In the genomic region with DNA sequence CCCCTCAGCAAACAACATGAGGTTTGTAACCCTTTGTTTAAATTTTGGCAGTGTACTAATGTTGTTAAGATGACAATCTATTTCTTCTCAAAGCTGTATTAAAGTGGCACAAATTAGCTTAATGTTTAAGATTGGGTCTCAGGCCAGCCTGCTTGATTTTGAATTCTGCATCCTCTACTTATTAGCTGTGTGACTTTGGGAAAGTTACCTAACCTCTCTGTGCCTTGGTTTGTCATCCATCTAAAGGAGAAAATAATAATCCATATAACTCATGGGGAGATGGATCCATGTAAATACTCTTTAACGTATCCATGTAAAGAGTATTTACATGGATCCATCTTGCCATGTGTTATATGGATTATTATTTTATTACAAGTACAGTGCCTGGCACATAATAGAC, we compare ENCODE assay signal across 2 cellular contexts.
TF ChIP-seq lines count a peak whose summit lies in the region.

No MANE protein-coding gene starts in this region.

TF ChIP-seq in HepG2, 621 proteins besides CTCF, POLR2A, EP300 and RAD21:
- TF ChIP-seq, protein P1, sequence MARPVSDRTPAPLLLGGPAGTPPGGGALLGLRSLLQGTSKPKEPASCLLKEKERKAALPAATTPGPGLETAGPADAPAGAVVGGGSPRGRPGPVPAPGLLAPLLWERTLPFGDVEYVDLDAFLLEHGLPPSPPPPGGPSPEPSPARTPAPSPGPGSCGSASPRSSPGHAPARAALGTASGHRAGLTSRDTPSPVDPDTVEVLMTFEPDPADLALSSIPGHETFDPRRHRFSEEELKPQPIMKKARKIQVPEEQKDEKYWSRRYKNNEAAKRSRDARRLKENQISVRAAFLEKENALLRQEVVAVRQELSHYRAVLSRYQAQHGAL (CRISPR knock-in tag; IDR thresholded peaks at IDR 0.05; ENCODE audit: not compliant biosample characterization): no peak
- TF ChIP-seq KLF16 (CRISPR knock-in tag; IDR thresholded peaks at IDR 0.05): no peak
- peak; percentile 29; the same call in 1 of the 2 replicates for TF ChIP-seq ZNF768 (CRISPR knock-in tag; IDR thresholded peaks at IDR 0.05)
- no peak for TF ChIP-seq XRCC5 (optimal IDR thresholded peaks at IDR 0.05; ENCODE audit: low read length)
- no peak for TF ChIP-seq LCORL (IDR thresholded peaks at IDR 0.05)
- TF ChIP-seq LCORL (CRISPR knock-in tag; IDR thresholded peaks at IDR 0.05): no peak
- no peak for TF ChIP-seq ZNF256 (CRISPR knock-in tag; conservative IDR thresholded peaks at IDR 0.05)
- TF ChIP-seq CEBPG (CRISPR knock-in tag; IDR thresholded peaks at IDR 0.05): no peak
- TF ChIP-seq, protein P2, sequence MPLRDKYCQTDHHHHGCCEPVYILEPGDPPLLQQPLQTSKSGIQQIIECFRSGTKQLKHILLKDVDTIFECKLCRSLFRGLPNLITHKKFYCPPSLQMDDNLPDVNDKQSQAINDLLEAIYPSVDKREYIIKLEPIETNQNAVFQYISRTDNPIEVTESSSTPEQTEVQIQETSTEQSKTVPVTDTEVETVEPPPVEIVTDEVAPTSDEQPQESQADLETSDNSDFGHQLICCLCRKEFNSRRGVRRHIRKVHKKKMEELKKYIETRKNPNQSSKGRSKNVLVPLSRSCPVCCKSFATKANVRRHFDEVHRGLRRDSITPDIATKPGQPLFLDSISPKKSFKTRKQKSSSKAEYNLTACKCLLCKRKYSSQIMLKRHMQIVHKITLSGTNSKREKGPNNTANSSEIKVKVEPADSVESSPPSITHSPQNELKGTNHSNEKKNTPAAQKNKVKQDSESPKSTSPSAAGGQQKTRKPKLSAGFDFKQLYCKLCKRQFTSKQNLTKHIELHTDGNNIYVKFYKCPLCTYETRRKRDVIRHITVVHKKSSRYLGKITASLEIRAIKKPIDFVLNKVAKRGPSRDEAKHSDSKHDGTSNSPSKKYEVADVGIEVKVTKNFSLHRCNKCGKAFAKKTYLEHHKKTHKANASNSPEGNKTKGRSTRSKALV (CRISPR knock-in tag; IDR thresholded peaks at IDR 0.05): no peak

TF ChIP-seq in K562, 482 proteins besides CTCF, POLR2A, EP300 and RAD21:
- TF ChIP-seq SMARCA4 (IDR thresholded peaks at IDR 0.05): no peak
- peak; percentile 94 for TF ChIP-seq RBM25 (IDR thresholded peaks at IDR 0.05; ENCODE audit: low read depth, low read length, severe bottlenecking)
- no peak for TF ChIP-seq HDAC8 (tag; IDR thresholded peaks at IDR 0.05)
- TF ChIP-seq ZFP36 (IDR thresholded peaks at IDR 0.05; ENCODE audit: low read depth, low read length, partially characterized antibody): peak; percentile 62
- no peak for TF ChIP-seq TARDBP (IDR thresholded peaks at IDR 0.05)
- TF ChIP-seq, protein P3, sequence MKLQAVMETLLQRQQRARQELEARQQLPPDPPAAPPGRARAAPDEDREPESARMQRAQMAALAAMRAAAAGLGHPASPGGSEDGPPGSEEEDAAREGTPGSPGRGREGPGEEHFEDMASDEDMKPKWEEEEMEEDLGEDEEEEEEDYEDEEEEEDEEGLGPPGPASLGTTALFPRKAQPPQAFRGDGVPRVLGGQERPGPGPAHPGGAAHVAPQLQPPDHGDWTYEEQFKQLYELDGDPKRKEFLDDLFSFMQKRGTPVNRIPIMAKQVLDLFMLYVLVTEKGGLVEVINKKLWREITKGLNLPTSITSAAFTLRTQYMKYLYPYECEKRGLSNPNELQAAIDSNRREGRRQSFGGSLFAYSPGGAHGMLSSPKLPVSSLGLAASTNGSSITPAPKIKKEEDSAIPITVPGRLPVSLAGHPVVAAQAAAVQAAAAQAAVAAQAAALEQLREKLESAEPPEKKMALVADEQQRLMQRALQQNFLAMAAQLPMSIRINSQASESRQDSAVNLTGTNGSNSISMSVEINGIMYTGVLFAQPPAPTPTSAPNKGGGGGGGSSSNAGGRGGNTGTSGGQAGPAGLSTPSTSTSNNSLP (IDR thresholded peaks at IDR 0.05; ENCODE audit: borderline replicate concordance, low read depth, low read length): no peak
- no peak for TF ChIP-seq MTA1 (IDR thresholded peaks at IDR 0.05; ENCODE audit: borderline replicate concordance)
- TF ChIP-seq SMARCA5 (IDR thresholded peaks at IDR 0.05): peak; percentile 15; the same call in 1 of the 2 replicates
- peak; percentile 55; the same call in 1 of the 2 replicates for TF ChIP-seq BCOR (IDR thresholded peaks at IDR 0.05)
- no peak for TF ChIP-seq PRMT5 (CRISPR knock-in tag; IDR thresholded peaks at IDR 0.05)
- no peak for TF ChIP-seq POLR3G (IDR thresholded peaks at IDR 0.05; ENCODE audit: extremely low read depth, insufficient read length, insufficient replicate concordance)
- no peak for TF ChIP-seq ARID4B (CRISPR knock-in tag; IDR thresholded peaks at IDR 0.05)
- 0 out of 4 replicates have a peak, but pooled peaks of 1 of the 2 experiments have one; percentile 20 for TF ChIP-seq KDM1A (IDR thresholded peaks at IDR 0.05)
TF ChIP-seq in K562: peak in this region for 5.
